9 cellular contexts compared by ENCODE assay signal in genomic region chr1:16371725-16372124, GRCh38. TPM values are rescaled to one million over a fixed set of nuclear protein-coding genes. Genes with fewer than 3 reads are reported as not detected.
DNase-seq lines count a peak whose midpoint lies in the region; ATAC-seq and TF ChIP-seq lines count a peak whose summit lies in the region.
"Had no signal": no experiment of that assay in that cellular context is flagged by ENCODE, and none has a peak within 500 bp of the region (broad histone marks: within the 10 kb centered on the region; RNA-seq: fewer than 3 reads in every experiment).

No MANE protein-coding gene starts in this region.

- H3K27ac Mint-ChIP-seq in stimulated activated effector memory CD8-positive, alpha-beta T cell treated with anti-CD3 and anti-CD28 coated beads, Interleukin-12 subunit alpha, Interleukin-12 subunit beta, amount 100 ng/mL, for 72 hours, result peak overlapping the region; percentile 82

- H3K36me3 Mint-ChIP-seq in stimulated activated effector memory CD8-positive, alpha-beta T cell treated with anti-CD3 and anti-CD28 coated beads, Interleukin-12 subunit alpha, Interleukin-12 subunit beta, amount 100 ng/mL, for 72 hours, result peaks cover 92% of the 10 kb centered on the region

- H3K9me3 Mint-ChIP-seq in stimulated activated effector memory CD8-positive, alpha-beta T cell treated with anti-CD3 and anti-CD28 coated beads, Interleukin-12 subunit alpha, Interleukin-12 subunit beta, amount 100 ng/mL, for 72 hours, result no peaks in the 10 kb centered on the region

- no peaks in the 10 kb centered on the region for H3K9me3 ChIP-seq in SJSA1 (replicated peaks)

- ATAC-seq in stimulated activated effector memory CD8-positive, alpha-beta T cell treated with anti-CD3 and anti-CD28 coated beads, Interleukin-12 subunit alpha, Interleukin-12 subunit beta, amount 100 ng/mL, for 72 hours, result peak; percentile 45

- peaks cover 72% of the 10 kb centered on the region for H3K4me1 ChIP-seq in SJSA1 (replicated peaks)

- peak; percentile 62 for DNase-seq in activated CD8-positive, alpha-beta memory T cell treated with anti-CD3 and anti-CD28 coated beads for 24 hours
- DNase-seq in activated CD8-positive, alpha-beta memory T cell treated with anti-CD3 and anti-CD28 coated beads, Interleukin-2, amount 50 U/mL, for 48 hours, result no peak
- peak; percentile 63 to 83 for DNase-seq in SJSA1 (ENCODE audit: low read depth in 1 of 2, low spot score in 2 of 2)
- DNase-seq in choroid plexus epithelial cell (ENCODE audit: low read depth), result peak; percentile 70
- peak in 1 of 2 donors; percentile 68 for DNase-seq in stimulated activated effector memory CD8-positive, alpha-beta T cell treated with anti-CD3 and anti-CD28 coated beads, Interleukin-12 subunit alpha, Interleukin-12 subunit beta, amount 100 ng/mL, for 72 hours (ENCODE audit: low spot score in 2 of 2)
- no peak for DNase-seq in T1000 (lab: John Stamatoyannopoulos, UW)
- DNase-seq in NCI-H187 (lab: John Stamatoyannopoulos, UW), result no peak
- no peak for DNase-seq in AG20443 (ENCODE audit: low spot score)
- DNase-seq: NK-92 treated with Interleukin-12 subunit alpha and Interleukin-12 subunit beta, amount 100 ng/mL, for 24 hours had no signal

- H3K4me3 ChIP-seq in SJSA1, result no peak overlapping the region
- H3K4me3 ChIP-seq in choroid plexus epithelial cell (ENCODE audit: low read depth, low read length), result no peak overlapping the region

- peaks cover 54% of the 10 kb centered on the region for H3K36me3 ChIP-seq in SJSA1

- peak overlapping the region; percentile 90 for H3K27ac ChIP-seq in SJSA1

- H3K4me1 Mint-ChIP-seq in stimulated activated effector memory CD8-positive, alpha-beta T cell treated with anti-CD3 and anti-CD28 coated beads, Interleukin-12 subunit alpha, Interleukin-12 subunit beta, amount 100 ng/mL, for 72 hours, result peaks cover 66% of the 10 kb centered on the region

- H3K27me3 ChIP-seq in SJSA1 (replicated peaks), result no peaks in the 10 kb centered on the region

- H3K4me3 Mint-ChIP-seq in stimulated activated effector memory CD8-positive, alpha-beta T cell treated with anti-CD3 and anti-CD28 coated beads, Interleukin-12 subunit alpha, Interleukin-12 subunit beta, amount 100 ng/mL, for 72 hours, result peak overlapping the region; percentile 72

- TF ChIP-seq CTCF in choroid plexus epithelial cell (conservative IDR thresholded peaks at IDR 0.05; ENCODE audit: low read depth, low read length), result no peak

RNA-seq across cellular contexts. Expression of gene SZRD1, which starts 4.7 kb away (rescaled TPM):
- 97.4 and 141 TPM in 2 replicates for total RNA-seq in SJSA1 (2014; rRNA removed; shearing (Covaris generic))

RNA-seq across cellular contexts. Expression of gene FBXO42, which starts 19.4 kb away (rescaled TPM):
- 8.3 and 20.0 TPM in 2 replicates for total RNA-seq in SJSA1 (2014; rRNA removed; shearing (Covaris generic))

Comparison
In these comparisons a context has a peak if more than half of its experiments do, and no peak if none do; other contexts are left out.
1. DNase-seq: peak in activated CD8-positive, alpha-beta memory T cell treated with anti-CD3 and anti-CD28 coated beads for 24 hours (single experiment), SJSA1 (2 of 2) and choroid plexus epithelial cell (single experiment); none in activated CD8-positive, alpha-beta memory T cell treated with anti-CD3 and anti-CD28 coated beads, Interleukin-2, amount 50 U/mL, for 48 hours (single experiment), T1000 (single experiment), NCI-H187 (0 of 2) and AG20443 (single experiment).